ENCODE assay signal across 2 cellular contexts in genomic region chr1:201806801-201807200, GRCh38.
TF ChIP-seq lines count a peak whose summit lies in the region.

No MANE protein-coding gene starts in this region.

TF ChIP-seq in HEK293, 187 proteins besides CTCF, POLR2A, EP300 and RAD21:
- TF ChIP-seq, protein P1, sequence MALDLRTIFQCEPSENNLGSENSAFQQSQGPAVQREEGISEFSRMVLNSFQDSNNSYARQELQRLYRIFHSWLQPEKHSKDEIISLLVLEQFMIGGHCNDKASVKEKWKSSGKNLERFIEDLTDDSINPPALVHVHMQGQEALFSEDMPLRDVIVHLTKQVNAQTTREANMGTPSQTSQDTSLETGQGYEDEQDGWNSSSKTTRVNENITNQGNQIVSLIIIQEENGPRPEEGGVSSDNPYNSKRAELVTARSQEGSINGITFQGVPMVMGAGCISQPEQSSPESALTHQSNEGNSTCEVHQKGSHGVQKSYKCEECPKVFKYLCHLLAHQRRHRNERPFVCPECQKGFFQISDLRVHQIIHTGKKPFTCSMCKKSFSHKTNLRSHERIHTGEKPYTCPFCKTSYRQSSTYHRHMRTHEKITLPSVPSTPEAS (tag by site-specific recombination; IDR thresholded peaks at IDR 0.05), result 0 out of 2 replicates have a peak, but pooled peaks have one; percentile 32
- TF ChIP-seq ZNF76 (tag by site-specific recombination; IDR thresholded peaks at IDR 0.05; ENCODE audit: borderline replicate concordance, low read depth), result no peak
TF ChIP-seq in HEK293: peak in this region for 1.

TF ChIP-seq in K562, 482 proteins besides CTCF, POLR2A, EP300 and RAD21:
- no peak for TF ChIP-seq HSF4 (CRISPR knock-in tag; IDR thresholded peaks at IDR 0.05; ENCODE audit: borderline replicate concordance)
- peak; percentile 57 for TF ChIP-seq NR2C1 (IDR thresholded peaks at IDR 0.05)
- TF ChIP-seq NR2C1 (tag; IDR thresholded peaks at IDR 0.05), result peak; percentile 35; the same call in 1 of the 2 replicates
- TF ChIP-seq, protein P2, sequence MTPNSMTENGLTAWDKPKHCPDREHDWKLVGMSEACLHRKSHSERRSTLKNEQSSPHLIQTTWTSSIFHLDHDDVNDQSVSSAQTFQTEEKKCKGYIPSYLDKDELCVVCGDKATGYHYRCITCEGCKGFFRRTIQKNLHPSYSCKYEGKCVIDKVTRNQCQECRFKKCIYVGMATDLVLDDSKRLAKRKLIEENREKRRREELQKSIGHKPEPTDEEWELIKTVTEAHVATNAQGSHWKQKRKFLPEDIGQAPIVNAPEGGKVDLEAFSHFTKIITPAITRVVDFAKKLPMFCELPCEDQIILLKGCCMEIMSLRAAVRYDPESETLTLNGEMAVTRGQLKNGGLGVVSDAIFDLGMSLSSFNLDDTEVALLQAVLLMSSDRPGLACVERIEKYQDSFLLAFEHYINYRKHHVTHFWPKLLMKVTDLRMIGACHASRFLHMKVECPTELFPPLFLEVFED (CRISPR knock-in tag; conservative IDR thresholded peaks at IDR 0.05), result peak; percentile 46; the same call in 1 of the 2 replicates
- 0 out of 2 replicates have a peak, but pooled peaks have one; percentile 61 for TF ChIP-seq OTX1 (CRISPR knock-in tag; IDR thresholded peaks at IDR 0.05)
